9 cellular contexts compared by ENCODE assay signal in genomic region chr13:24727731-24728601, GRCh38. TPM values are rescaled to one million over a fixed set of nuclear protein-coding genes. Genes with fewer than 3 reads are reported as not detected.
DNase-seq lines count a peak whose midpoint lies in the region; ATAC-seq lines count a peak whose summit lies in the region.
"Had no signal": no experiment of that assay in that cellular context is flagged by ENCODE, and none has a peak within 500 bp of the region (broad histone marks: within the 10 kb centered on the region; RNA-seq: fewer than 3 reads in every experiment).

No MANE protein-coding gene starts in this region.

- H3K36me3 Mint-ChIP-seq in CD4-positive, CD25-positive, alpha-beta regulatory T cell = no peaks in the 10 kb centered on the region
- H3K36me3 Mint-ChIP-seq in activated CD4-positive, alpha-beta memory T cell treated with anti-CD3 and anti-CD28 coated beads for 36 hours = no peaks in the 10 kb centered on the region

- H3K9me3 ChIP-seq in CD4-positive, CD25-positive, alpha-beta regulatory T cell (ENCODE audit: control insufficient read depth in 2 of 2, low read length in 2 of 2) = peaks cover 0 to 2% of the 10 kb centered on the region in 2 experiments

- H3K4me3 Mint-ChIP-seq in CD4-positive, CD25-positive, alpha-beta regulatory T cell = no peak overlapping the region
- H3K4me3 Mint-ChIP-seq in activated CD4-positive, alpha-beta memory T cell treated with anti-CD3 and anti-CD28 coated beads for 36 hours = no peak overlapping the region

- DNase-seq in CD4-positive, CD25-positive, alpha-beta regulatory T cell = peak; percentile 59 to 90 (median 83)
- DNase-seq in GM19238 (ENCODE audit: insufficient read length, low spot score) (peak; percentile 78), NCI-H748 (lab: John Stamatoyannopoulos, UW; ENCODE audit: unreplicated experiment) (peak; percentile 87), mesenteric fat pad (ENCODE audit: low spot score) (peak; percentile 60)
- peak; percentile 75 for DNase-seq in activated CD4-positive, alpha-beta memory T cell treated with anti-CD3 and anti-CD28 coated beads for 36 hours
- DNase-seq in effector CD8-positive, alpha-beta T cell (lab: John Stamatoyannopoulos, UW) = peak; percentile 47
- peak; percentile 67 for DNase-seq in stimulated activated CD8-positive, alpha-beta memory T cell treated with anti-CD3 and anti-CD28 coated beads, Interleukin-4, amount 100 ng/mL, for 48 hours

- no peak overlapping the region for H3K4me3 ChIP-seq in CD4-positive, CD25-positive, alpha-beta regulatory T cell (ENCODE audit: low read depth, low read length)

- POLR2A ChIA-PET in activated CD4-positive, alpha-beta memory T cell treated with anti-CD3 and anti-CD28 coated beads for 36 hours (lab: Charles Lee) = interaction anchor here (1.0 kb wide), 1 partner anchor 45 kb away, joined by 5 read pairs; no protein-coding TSS in a partner anchor

- peak; percentile 98 to 99 for ATAC-seq in CD4-positive, CD25-positive, alpha-beta regulatory T cell (ENCODE audit: low read depth in 2 of 2)
- peak; percentile 72 for ATAC-seq in HG03442 (IDR thresholded peaks at IDR 0.05; ENCODE audit: unreplicated experiment)

- peaks cover 4% of the 10 kb centered on the region for H3K4me1 ChIP-seq in CD4-positive, CD25-positive, alpha-beta regulatory T cell (ENCODE audit: control insufficient read depth, insufficient read depth, low read length, poor library complexity, severe bottlenecking)

- peaks cover 0 to 4% (median 0%) of the 10 kb centered on the region in 4 donors for H3K4me1 Mint-ChIP-seq in CD4-positive, CD25-positive, alpha-beta regulatory T cell
- H3K4me1 Mint-ChIP-seq in activated CD4-positive, alpha-beta memory T cell treated with anti-CD3 and anti-CD28 coated beads for 36 hours (ENCODE audit: low read depth) = no peaks in the 10 kb centered on the region

- intact Hi-C loops in activated CD4-positive, alpha-beta memory T cell treated with anti-CD3 and anti-CD28 coated beads for 36 hours (cut with micrococcal nuclease) = loop anchor here (1.0 to 2.0 kb wide), 6 partner anchors 19 to 147 kb away; no protein-coding TSS in a partner anchor

- H3K27ac ChIP-seq in CD4-positive, CD25-positive, alpha-beta regulatory T cell (ENCODE audit: insufficient read depth, low read length, poor library complexity, severe bottlenecking) = no peak overlapping the region

- no peaks in the 10 kb centered on the region for H3K36me3 ChIP-seq in CD4-positive, CD25-positive, alpha-beta regulatory T cell (ENCODE audit: control insufficient read depth, insufficient read depth, low read length)

- no peak overlapping the region for H3K27ac Mint-ChIP-seq in CD4-positive, CD25-positive, alpha-beta regulatory T cell
- no peak overlapping the region for H3K27ac Mint-ChIP-seq in activated CD4-positive, alpha-beta memory T cell treated with anti-CD3 and anti-CD28 coated beads for 36 hours

- peaks cover 11% of the 10 kb centered on the region for H3K27me3 Mint-ChIP-seq in CD4-positive, CD25-positive, alpha-beta regulatory T cell
- peaks cover 6% of the 10 kb centered on the region for H3K27me3 Mint-ChIP-seq in activated CD4-positive, alpha-beta memory T cell treated with anti-CD3 and anti-CD28 coated beads for 36 hours

- CTCF ChIA-PET in activated CD4-positive, alpha-beta memory T cell treated with anti-CD3 and anti-CD28 coated beads for 36 hours (lab: Charles Lee) = interaction anchor here (0.6 to 4.3 kb wide), 28 partner anchors 11 to 474 kb away, joined by 3 to 74 read pairs (median 4); no protein-coding TSS in a partner anchor

- peaks cover 0 to 6% (median 1%) of the 10 kb centered on the region in 7 donors for H3K9me3 Mint-ChIP-seq in CD4-positive, CD25-positive, alpha-beta regulatory T cell
- peaks cover 6% of the 10 kb centered on the region for H3K9me3 Mint-ChIP-seq in activated CD4-positive, alpha-beta memory T cell treated with anti-CD3 and anti-CD28 coated beads for 36 hours

- peaks cover 2% of the 10 kb centered on the region for H3K27me3 ChIP-seq in CD4-positive, CD25-positive, alpha-beta regulatory T cell (ENCODE audit: control insufficient read depth, insufficient read depth, low read length)

RNA-seq across cellular contexts. Expression of gene RNF17, which starts 36.0 kb away (rescaled TPM):
- not detected for total RNA-seq in CD4-positive, CD25-positive, alpha-beta regulatory T cell
- polyA plus RNA-seq in CD4-positive, CD25-positive, alpha-beta regulatory T cell = under 1 TPM in 3 of 4 donors, not detected in 1; 0.14 to 0.44 (median 0.28) TPM
- not detected for total RNA-seq in activated CD4-positive, alpha-beta memory T cell treated with anti-CD3 and anti-CD28 coated beads for 36 hours
- total RNA-seq in mesenteric fat pad = 0.58 TPM
- total RNA-seq: activated CD8-positive, alpha-beta memory T cell treated with anti-CD3 and anti-CD28 coated beads for 36 hours had no signal

RNA-seq across cellular contexts. Expression of gene ATP12A, which starts 47.8 kb away (rescaled TPM):
- 0.17 TPM for total RNA-seq in CD4-positive, CD25-positive, alpha-beta regulatory T cell
- polyA plus RNA-seq in CD4-positive, CD25-positive, alpha-beta regulatory T cell = under 1 TPM in 2 of 4 donors, not detected in 2; 0.14 to 0.18 TPM
- total RNA-seq in activated CD4-positive, alpha-beta memory T cell treated with anti-CD3 and anti-CD28 coated beads for 36 hours = under 1 TPM; 0.07 to 0.10 TPM
- not detected for total RNA-seq in mesenteric fat pad
